8 cellular contexts compared by ENCODE assay signal in the genomic region with DNA sequence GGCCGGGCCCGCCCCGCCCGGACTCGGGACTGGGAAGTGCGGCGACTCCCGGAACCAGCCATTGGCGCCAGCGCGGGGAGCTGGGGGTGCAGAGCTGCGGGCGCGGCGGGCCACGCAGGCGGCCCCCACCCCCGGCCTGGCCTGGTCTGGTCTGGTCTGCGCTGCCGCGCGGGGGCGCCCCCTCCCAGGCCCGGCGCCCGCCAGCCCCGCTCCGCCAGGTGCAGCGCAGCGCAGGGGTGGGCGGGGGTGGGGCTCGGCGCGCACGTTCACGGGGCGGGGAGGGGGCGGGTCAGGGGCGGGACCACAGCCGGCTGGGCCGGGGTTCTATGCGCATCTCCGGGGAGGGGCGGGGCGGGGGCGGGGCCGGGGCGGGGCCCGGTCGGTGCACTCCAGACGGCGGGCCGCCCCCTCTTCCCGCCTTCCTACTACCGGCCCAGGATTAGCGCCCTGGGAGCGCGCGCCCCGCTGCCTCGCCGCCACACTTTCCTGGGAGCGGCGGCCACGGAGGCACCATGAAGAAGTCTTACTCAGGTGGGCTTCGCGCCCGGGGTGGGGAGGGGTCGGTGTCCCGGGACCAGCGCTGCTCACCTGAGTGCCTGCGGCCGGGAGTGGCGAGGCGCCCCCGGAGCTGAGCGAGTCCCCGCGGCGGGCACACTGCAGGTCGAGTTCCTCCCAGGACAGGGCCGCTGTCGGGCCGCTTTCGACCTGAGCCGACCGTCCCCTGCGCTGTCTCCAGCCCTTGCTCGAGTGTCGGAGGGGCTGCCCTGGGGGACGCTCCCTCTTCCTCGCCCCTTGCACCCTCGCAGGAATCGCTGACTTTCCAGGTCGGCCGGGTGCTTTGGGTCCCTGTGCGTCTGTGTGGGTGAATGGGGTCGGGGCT.
DNase-seq lines count a peak whose midpoint lies in the region; ATAC-seq and TF ChIP-seq lines count a peak whose summit lies in the region.

No MANE protein-coding gene starts in this region.

- no peaks in the 10 kb centered on the region for H3K27me3 ChIP-seq in testis

- H3K4me3 Mint-ChIP-seq in nephron, result peak overlapping the region; percentile 83 to 86 (median 84)

- peaks cover 8% of the 10 kb centered on the region for H3K4me1 ChIP-seq in testis

- H3K36me3 ChIP-seq in testis (ENCODE audit: low read depth, missing control alignments), result no peaks in the 10 kb centered on the region

- H3K36me3 Mint-ChIP-seq in nephron (ENCODE audit: low read depth), result no peaks in the 10 kb centered on the region

- TF ChIP-seq CTCF in nephron (IDR thresholded peaks at IDR 0.05; ENCODE audit: unreplicated experiment in 3 of 3) (peak in 2 of 3 experiments; percentile 11 to 12), testis (IDR thresholded peaks at IDR 0.05) (peak in 1 of 3 experiments; percentile 17)

- H3K27ac Mint-ChIP-seq in nephron, result no peak overlapping the region

- H3K4me1 Mint-ChIP-seq in nephron, result peaks cover 29% of the 10 kb centered on the region

- TF ChIP-seq POLR2A in erythroblast (IDR thresholded peaks at IDR 0.05; ENCODE audit: low read length) (no peak), testis (IDR thresholded peaks at IDR 0.05) (no peak)

- H3K27me3 Mint-ChIP-seq in nephron (ENCODE audit: low read depth), result peaks cover 48% of the 10 kb centered on the region

- DNase-seq in NOMO-1 (lab: John Stamatoyannopoulos, UW; ENCODE audit: unreplicated experiment in 2 of 2), result peak; percentile 28 to 58
- DNase-seq in NOMO-1 treated with dmso at 0.1 percent for 144 hours (lab: John Stamatoyannopoulos, UW; ENCODE audit: unreplicated experiment), result no peak
- peak; percentile 21 for DNase-seq in NCI-H524 treated with DMSO at 0.1 percent for 48 hours (lab: John Stamatoyannopoulos, UW)
- peak; percentile 44 for DNase-seq in activated T-cell treated with anti-CD3 and anti-CD28 coated beads for 1 hour (ENCODE audit: low read depth)
- peak; percentile 54 to 65 for DNase-seq in erythroblast (lab: John Stamatoyannopoulos, UW)
- DNase-seq in testis, result peak; percentile 46

- peak; percentile 70 for ATAC-seq in HG03045 (IDR thresholded peaks at IDR 0.05; ENCODE audit: unreplicated experiment)

- H3K9me3 ChIP-seq in testis, result no peaks in the 10 kb centered on the region

- 4 to 10% methylated on average over 14 to 55 of the region's 98 CpGs for WGBS in testis, 2 donors

- intact Hi-C loops in testis (cut with DNase I; ENCODE audit: low total_unique reads), result no loop called here

- no peak overlapping the region for H3K27ac ChIP-seq in testis

- peak overlapping the region; percentile 10 to 61 for H3K4me3 ChIP-seq in testis

- no peaks in the 10 kb centered on the region for H3K9me3 Mint-ChIP-seq in nephron
